8 cellular contexts compared by ENCODE assay signal in genomic region chr2:101697124-101697793, GRCh38. TPM values are rescaled to one million over a fixed set of nuclear protein-coding genes. Genes with fewer than 3 reads are reported as not detected.
DNase-seq lines count a peak whose midpoint lies in the region; ATAC-seq and TF ChIP-seq lines count a peak whose summit lies in the region.

MAP4K4 (plus strand) TSS chr2:101697707; CDS start chr2:101698081, 374 bp downstream.

- H3K27ac ChIP-seq in RWPE2 (ENCODE audit: poor library complexity, severe bottlenecking) (peak within 1 kb of the TSS; percentile 77), fibroblast of lung (ENCODE audit: insufficient read depth, low read length) (peak within 1 kb of the TSS; percentile 68)

- H3K36me3 ChIP-seq in RWPE2 (ENCODE audit: low read depth) (peaks cover 39% of the 10 kb centered on the region), fibroblast of lung (ENCODE audit: control insufficient read depth, insufficient read depth, low read length) (no peaks in the 10 kb centered on the region)

- DNase-seq in AG09319 (ENCODE audit: extremely low read depth, low read depth) (peak; percentile 49), HuH-7 (ENCODE audit: low spot score) (peak; percentile 86), RWPE2 (ENCODE audit: low spot score) (peak; percentile 77), fibroblast of lung (ENCODE audit: low read depth in 2 of 2) (peak; percentile 82 to 83), myocyte (ENCODE audit: low read depth) (peak; percentile 92)
- peak; percentile 72 to 83 for DNase-seq in stimulated activated CD8-positive, alpha-beta memory T cell treated with anti-CD3 and anti-CD28 coated beads, Interleukin-7, amount 100 ng/mL, for 4 hours (ENCODE audit: low read depth in 2 of 2)

- peaks cover 43% of the 10 kb centered on the region for H3K79me2 ChIP-seq in fibroblast of lung (ENCODE audit: control insufficient read depth, insufficient read depth, low read length)

- peak; percentile 32 for TF ChIP-seq CTCF in AG09319 (IDR thresholded peaks at IDR 0.05; ENCODE audit: low read depth, low read length)
- TF ChIP-seq CTCF in RWPE2 (IDR thresholded peaks at IDR 0.05; ENCODE audit: poor library complexity, severe bottlenecking), result peak; percentile 45
- peak in 1 of 2 donors; percentile 28 for TF ChIP-seq CTCF in fibroblast of lung (conservative IDR thresholded peaks at IDR 0.05 in 1 of 2, IDR thresholded peaks at IDR 0.05 in 1 of 2; ENCODE audit: low read depth in 1 of 2, low read length in 2 of 2)

- H3K4me2 ChIP-seq in fibroblast of lung (ENCODE audit: extremely low read depth, insufficient read depth, low read length), result peak within 1 kb of the TSS; percentile 53

- H3K27ac Mint-ChIP-seq in activated T-helper 17 cell treated with anti-CD3 and anti-CD28 coated beads, Interleukin-2, amount 50 U/mL, for 72 hours, result peak within 1 kb of the TSS; percentile 74

- H4K20me1 ChIP-seq in fibroblast of lung (ENCODE audit: control insufficient read depth, extremely low read depth, insufficient read depth, low read length), result no peaks in the 10 kb centered on the region

- H3K4me1 Mint-ChIP-seq in activated T-helper 17 cell treated with anti-CD3 and anti-CD28 coated beads, Interleukin-2, amount 50 U/mL, for 72 hours, result peaks cover 12% of the 10 kb centered on the region

- H3K4me1 ChIP-seq in RWPE2 (ENCODE audit: insufficient read depth, poor library complexity, severe bottlenecking), result peaks cover 14% of the 10 kb centered on the region
- H3K4me1 ChIP-seq in fibroblast of lung (ENCODE audit: control insufficient read depth, extremely low read depth, insufficient read depth, low read length), result no peaks in the 10 kb centered on the region

- ATAC-seq in GM19043 (IDR thresholded peaks at IDR 0.05; ENCODE audit: low read depth, unreplicated experiment) (peak; percentile 35), RWPE2 (ENCODE audit: low read depth) (peak; percentile 67)
- ATAC-seq in activated T-helper 17 cell treated with anti-CD3 and anti-CD28 coated beads, Interleukin-2, amount 50 U/mL, for 72 hours (replicated peaks), result peak; percentile 43

- peaks cover 6% of the 10 kb centered on the region for H3K9me3 Mint-ChIP-seq in activated T-helper 17 cell treated with anti-CD3 and anti-CD28 coated beads, Interleukin-2, amount 50 U/mL, for 72 hours

- peak within 1 kb of the TSS; percentile 95 for H3K4me3 ChIP-seq in RWPE2 (ENCODE audit: severe bottlenecking)
- peak within 1 kb of the TSS; percentile 63 to 98 (median 78) for H3K4me3 ChIP-seq in fibroblast of lung (replicated peaks in 1 of 4; ENCODE audit: control extremely low read depth in 1 of 4, insufficient read depth in 1 of 4, low read depth in 3 of 4, low read length in 4 of 4)

- no peaks in the 10 kb centered on the region for H3K9me3 ChIP-seq in RWPE2 (ENCODE audit: severe bottlenecking)
- no peaks in the 10 kb centered on the region for H3K9me3 ChIP-seq in fibroblast of lung (ENCODE audit: control insufficient read depth, insufficient read depth, low read depth, low read length)

- peak within 1 kb of the TSS; percentile 75 for H3K9ac ChIP-seq in fibroblast of lung (ENCODE audit: insufficient read depth, low read length)

- peaks cover 8% of the 10 kb centered on the region for H3K36me3 Mint-ChIP-seq in activated T-helper 17 cell treated with anti-CD3 and anti-CD28 coated beads, Interleukin-2, amount 50 U/mL, for 72 hours (ENCODE audit: low read depth)

- H2AFZ ChIP-seq in fibroblast of lung (ENCODE audit: low read length), result peak within 1 kb of the TSS; percentile 34

- no peaks in the 10 kb centered on the region for H3K27me3 ChIP-seq in RWPE2 (ENCODE audit: insufficient read depth, poor library complexity, severe bottlenecking)
- no peaks in the 10 kb centered on the region for H3K27me3 ChIP-seq in fibroblast of lung (ENCODE audit: control insufficient read depth, insufficient read depth, low read length)

- no peaks in the 10 kb centered on the region for H3K27me3 Mint-ChIP-seq in activated T-helper 17 cell treated with anti-CD3 and anti-CD28 coated beads, Interleukin-2, amount 50 U/mL, for 72 hours

- H3K4me3 Mint-ChIP-seq in activated T-helper 17 cell treated with anti-CD3 and anti-CD28 coated beads, Interleukin-2, amount 50 U/mL, for 72 hours, result no peak within 1 kb of the TSS

RNA-seq across cellular contexts. Expression of gene MAP4K4, which starts in this region (rescaled TPM):
- 10 to 100 TPM; 26.4 to 54.9 TPM for total RNA-seq in activated T-helper 17 cell treated with anti-CD3 and anti-CD28 coated beads, Interleukin-2, amount 50 U/mL, for 72 hours
- total RNA-seq in fibroblast of lung, result 164 and 210 TPM in 2 replicates
- polyA plus RNA-seq in fibroblast of lung, result 113 and 170 TPM in 2 replicates
- polyA plus RNA-seq in fibroblast of lung (2012), result 135 and 190 TPM in 2 replicates
- 104 and 141 TPM in 2 replicates for polyA minus RNA-seq in fibroblast of lung (ENCODE audit: low replicate concordance)
- 133 and 207 TPM in 2 replicates for total RNA-seq in myocyte
- polyA plus RNA-seq in myocyte (2012), result 140 TPM

Comparison
In these comparisons a context has a peak if more than half of its experiments do, and no peak if none do; other contexts are left out.
1. Peak in every context shown above with its lines: DNase-seq, ATAC-seq, H3K4me3 ChIP-seq and H3K27ac ChIP-seq.